22 cellular contexts compared by ENCODE assay signal in the genomic region with DNA sequence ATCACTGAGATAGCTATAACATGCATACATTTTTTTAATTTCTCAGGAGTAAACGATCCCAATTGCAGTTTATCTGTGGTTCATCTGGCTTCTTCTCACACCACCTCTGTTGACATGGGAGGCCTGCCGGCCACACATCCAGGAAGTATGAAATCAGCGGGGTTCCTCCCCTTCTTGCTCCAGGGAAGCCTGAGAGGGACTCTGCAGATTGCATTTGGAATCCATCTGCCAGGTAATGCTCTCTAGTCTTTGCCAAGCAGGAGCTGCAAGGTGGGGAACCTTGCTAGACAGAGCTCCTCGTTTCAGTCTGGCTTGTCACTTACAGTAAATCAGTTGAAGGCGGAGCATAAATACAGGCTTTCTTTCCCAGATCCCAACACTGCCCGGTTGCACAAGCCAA. TPM values are rescaled to one million over a fixed set of nuclear protein-coding genes. Genes with fewer than 3 reads are reported as not detected.
DNase-seq lines count a peak whose midpoint lies in the region; ATAC-seq and TF ChIP-seq lines count a peak whose summit lies in the region.
"Had no signal": no experiment of that assay in that cellular context is flagged by ENCODE, and none has a peak within 500 bp of the region (broad histone marks: within the 10 kb centered on the region; RNA-seq: fewer than 3 reads in every experiment).

No MANE protein-coding gene starts in this region.

- no peak overlapping the region for H3K4ac ChIP-seq in mesendoderm (ENCODE audit: low read depth, low read length)

- H4K5ac ChIP-seq in mesendoderm (ENCODE audit: low read length): no peak overlapping the region

- H3K27ac ChIP-seq in mesendoderm (ENCODE audit: low read depth, low read length) (no peak overlapping the region), lower lobe of right lung (no peak overlapping the region)
- H3K27ac ChIP-seq: BLaER1 treated with 17β-estradiol and CSF1 and Interleukin-3, amounts not matched to agents 10 nM and 100 nM; KMS-11 had no signal

- H3K36me3 ChIP-seq in H7 (replicated peaks; ENCODE audit: control insufficient read depth, insufficient read depth, low read length): no peaks in the 10 kb centered on the region
- no peaks in the 10 kb centered on the region for H3K36me3 ChIP-seq in mesendoderm (ENCODE audit: control insufficient read depth, insufficient read depth, low read length)
- no peaks in the 10 kb centered on the region for H3K36me3 ChIP-seq in lower lobe of right lung
- H3K36me3 ChIP-seq: BLaER1 treated with 17β-estradiol and CSF1 and Interleukin-3, amounts not matched to agents 10 nM and 100 nM had no signal

- ATAC-seq in lower lobe of right lung: no peak
- ATAC-seq: Panc1 had no signal

- H3K4me2 ChIP-seq in mesendoderm (ENCODE audit: low read length): no peak overlapping the region
- H3K4me2 ChIP-seq: BLaER1 treated with 17β-estradiol and CSF1 and Interleukin-3, amounts not matched to agents 10 nM and 100 nM; KMS-11 had no signal

- no peaks in the 10 kb centered on the region for H3K79me2 ChIP-seq in mesendoderm (ENCODE audit: control insufficient read depth, insufficient read depth, low read length)

- no peak overlapping the region for H3K4me3 ChIP-seq in H7 (ENCODE audit: insufficient read depth, low read depth, low read length)
- no peak overlapping the region for H3K4me3 ChIP-seq in mesendoderm (ENCODE audit: low read length)
- no peak overlapping the region for H3K4me3 ChIP-seq in lower lobe of right lung
- H3K4me3 ChIP-seq: BLaER1 treated with 17β-estradiol and CSF1 and Interleukin-3, amounts not matched to agents 10 nM and 100 nM had no signal

- H4K8ac ChIP-seq in mesendoderm (ENCODE audit: low read depth, low read length): no peak overlapping the region

- no CpG with 5 or more reads among the region's 6 CpGs for WGBS in mesendoderm (ENCODE audit: extremely low coverage, insufficient coverage, low lambda C conversion rate)

- TF ChIP-seq CTCF in lower lobe of right lung (IDR thresholded peaks at IDR 0.05): no peak

- H3K23ac ChIP-seq in mesendoderm (ENCODE audit: low read length): no peak overlapping the region

- no peak overlapping the region for H3K9ac ChIP-seq in mesendoderm (ENCODE audit: low read length)
- H3K9ac ChIP-seq: BLaER1 treated with 17β-estradiol and CSF1 and Interleukin-3, amounts not matched to agents 10 nM and 100 nM; KMS-11 had no signal

- H2AK5ac ChIP-seq in mesendoderm (ENCODE audit: low read length): no peak overlapping the region

- H2BK5ac ChIP-seq in mesendoderm (ENCODE audit: low read length): no peak overlapping the region

- H3K4me1 ChIP-seq in mesendoderm (ENCODE audit: control insufficient read depth, low read depth, low read length) (no peaks in the 10 kb centered on the region), lower lobe of right lung (no peaks in the 10 kb centered on the region)
- H3K4me1 ChIP-seq: BLaER1 treated with 17β-estradiol and CSF1 and Interleukin-3, amounts not matched to agents 10 nM and 100 nM had no signal

- no peak overlapping the region for H3K56ac ChIP-seq in mesendoderm (ENCODE audit: low read length)

- no peak overlapping the region for H2BK120ac ChIP-seq in mesendoderm (ENCODE audit: low read depth, low read length)

- DNase-seq in DMS53 (lab: John Stamatoyannopoulos, UW) (peak; percentile 55), DMS53 treated with DMSO at 0.1 percent for 48 hours (lab: John Stamatoyannopoulos, UW; ENCODE audit: unreplicated experiment) (no peak), H7 (peak; percentile 49), NCI-H69 (lab: John Stamatoyannopoulos, UW) (peak; percentile 24), mesendoderm (peak; percentile 51), lower lobe of right lung (no peak), NCI-H526 (lab: John Stamatoyannopoulos, UW) (no peak), activated gamma-delta T cell treated with Interleukin-2 at 50 U/mL for 16 hours (no peak)
- DNase-seq: 8988T; Calu3; CD8-positive, alpha-beta memory T cell; DMS79; HCEC 1CT; IMR-90; MV-4-11; NCI-H1436; NCI-H2081; NCI-H82 had no signal

- H2BK15ac ChIP-seq in mesendoderm (replicated peaks; ENCODE audit: low read depth): no peak overlapping the region

- intact Hi-C loops in lower lobe of right lung (cut with DNase I): no loop called here

- H3K79me1 ChIP-seq in mesendoderm (ENCODE audit: low read length): no peaks in the 10 kb centered on the region

- no peaks in the 10 kb centered on the region for H3K9me3 ChIP-seq in lower lobe of right lung
- H3K9me3 ChIP-seq: BLaER1 treated with 17β-estradiol and CSF1 and Interleukin-3, amounts not matched to agents 10 nM and 100 nM had no signal

- no peaks in the 10 kb centered on the region; the same call in 1 of the 2 replicates for H3K27me3 ChIP-seq in H7 (ENCODE audit: control insufficient read depth, insufficient read depth, low read length)
- H3K27me3 ChIP-seq in mesendoderm (ENCODE audit: insufficient read depth, low read length, poor library complexity): no peaks in the 10 kb centered on the region
- no peaks in the 10 kb centered on the region for H3K27me3 ChIP-seq in lower lobe of right lung (ENCODE audit: low read depth)
- H3K27me3 ChIP-seq: BLaER1 treated with 17β-estradiol and CSF1 and Interleukin-3, amounts not matched to agents 10 nM and 100 nM had no signal

- no peak overlapping the region for H3K18ac ChIP-seq in mesendoderm (ENCODE audit: low read length)

RNA-seq across cellular contexts. Expression of a gene that starts 49.9 kb away (rescaled TPM):
- total RNA-seq in H7 (2014; rRNA removed; shearing (Covaris generic)): 20.9 and 26.6 TPM in 2 replicates
- polyA plus RNA-seq in mesendoderm (2013, experiment 1 of 2): 9.9 TPM
- polyA plus RNA-seq in mesendoderm (2013, experiment 2 of 2): 10.1 TPM
- 0.03 TPM for total RNA-seq in lower lobe of right lung
- total RNA-seq: Calu3; CD8-positive, alpha-beta memory T cell; T-helper 1 cell treated with Interleukin-12 subunit alpha and Interleukin-12 subunit beta and Interleukin-4 antibody, amounts not matched to agents 30 ng/mL and 1 ng/mL, for 36 hours had no signal
- polyA plus RNA-seq: CD8-positive, alpha-beta memory T cell had no signal

Comparison
In these comparisons a context has a peak if more than half of its experiments do, and no peak if none do; other contexts are left out.
1. DNase-seq: peak in DMS53 (single experiment), H7 (single experiment), NCI-H69 (single experiment) and mesendoderm (single experiment); none in DMS53 treated with DMSO at 0.1 percent for 48 hours (single experiment), lower lobe of right lung (single experiment), NCI-H526 (0 of 2) and activated gamma-delta T cell treated with Interleukin-2 at 50 U/mL for 16 hours (single experiment).
2. RNA of a gene that starts 49.9 kb away (total RNA-seq): 20.9 to 26.6 TPM in H7; 0.03 TPM in lower lobe of right lung (single experiment); every median in the first group is over 10 times any median in the second.